Comparison of ENCODE assay signal across 1 cellular context in the genomic region with DNA sequence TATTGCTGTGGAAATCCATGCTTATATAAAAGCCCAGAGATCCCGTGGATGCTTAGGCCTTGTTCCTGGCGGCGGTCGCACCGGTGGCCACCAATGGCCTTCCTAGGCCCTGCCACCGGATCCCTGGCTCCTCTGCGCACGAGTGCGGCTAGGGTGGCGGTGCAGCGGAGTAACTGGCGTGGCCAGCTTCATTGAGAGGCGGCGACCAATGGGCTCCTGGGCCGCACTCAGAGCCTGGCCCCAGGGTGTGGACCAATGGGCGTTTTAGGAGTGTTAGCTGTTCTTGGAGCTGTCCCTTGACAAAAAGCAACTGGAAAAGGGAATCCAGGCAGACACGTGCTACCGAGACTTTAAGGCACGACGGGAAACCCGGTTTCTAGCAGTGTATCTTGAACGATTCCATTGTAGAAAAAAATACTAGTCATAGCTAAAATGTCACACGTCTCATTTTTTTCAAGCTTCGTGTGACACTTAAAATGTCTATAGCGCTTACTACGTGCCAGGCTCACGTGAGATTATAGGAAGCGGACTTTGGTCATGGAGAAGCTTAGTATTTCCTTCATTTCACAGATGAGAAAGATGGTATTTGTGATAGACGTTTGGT.
A peak's percentile ranks its signal among the peaks of the same experiment; 100 is the strongest.
TF ChIP-seq lines count a peak whose summit lies in the region.

No MANE protein-coding gene starts in this region.

TF ChIP-seq in K562, 482 proteins besides CTCF, POLR2A, EP300 and RAD21 (continued from another document and continues in another):
- TF ChIP-seq, protein P1, sequence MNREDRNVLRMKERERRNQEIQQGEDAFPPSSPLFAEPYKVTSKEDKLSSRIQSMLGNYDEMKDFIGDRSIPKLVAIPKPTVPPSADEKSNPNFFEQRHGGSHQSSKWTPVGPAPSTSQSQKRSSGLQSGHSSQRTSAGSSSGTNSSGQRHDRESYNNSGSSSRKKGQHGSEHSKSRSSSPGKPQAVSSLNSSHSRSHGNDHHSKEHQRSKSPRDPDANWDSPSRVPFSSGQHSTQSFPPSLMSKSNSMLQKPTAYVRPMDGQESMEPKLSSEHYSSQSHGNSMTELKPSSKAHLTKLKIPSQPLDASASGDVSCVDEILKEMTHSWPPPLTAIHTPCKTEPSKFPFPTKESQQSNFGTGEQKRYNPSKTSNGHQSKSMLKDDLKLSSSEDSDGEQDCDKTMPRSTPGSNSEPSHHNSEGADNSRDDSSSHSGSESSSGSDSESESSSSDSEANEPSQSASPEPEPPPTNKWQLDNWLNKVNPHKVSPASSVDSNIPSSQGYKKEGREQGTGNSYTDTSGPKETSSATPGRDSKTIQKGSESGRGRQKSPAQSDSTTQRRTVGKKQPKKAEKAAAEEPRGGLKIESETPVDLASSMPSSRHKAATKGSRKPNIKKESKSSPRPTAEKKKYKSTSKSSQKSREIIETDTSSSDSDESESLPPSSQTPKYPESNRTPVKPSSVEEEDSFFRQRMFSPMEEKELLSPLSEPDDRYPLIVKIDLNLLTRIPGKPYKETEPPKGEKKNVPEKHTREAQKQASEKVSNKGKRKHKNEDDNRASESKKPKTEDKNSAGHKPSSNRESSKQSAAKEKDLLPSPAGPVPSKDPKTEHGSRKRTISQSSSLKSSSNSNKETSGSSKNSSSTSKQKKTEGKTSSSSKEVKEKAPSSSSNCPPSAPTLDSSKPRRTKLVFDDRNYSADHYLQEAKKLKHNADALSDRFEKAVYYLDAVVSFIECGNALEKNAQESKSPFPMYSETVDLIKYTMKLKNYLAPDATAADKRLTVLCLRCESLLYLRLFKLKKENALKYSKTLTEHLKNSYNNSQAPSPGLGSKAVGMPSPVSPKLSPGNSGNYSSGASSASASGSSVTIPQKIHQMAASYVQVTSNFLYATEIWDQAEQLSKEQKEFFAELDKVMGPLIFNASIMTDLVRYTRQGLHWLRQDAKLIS (CRISPR knock-in tag; IDR thresholded peaks at IDR 0.05): peak; percentile 60; the same call in 1 of the 2 replicates
- TF ChIP-seq, protein P2, sequence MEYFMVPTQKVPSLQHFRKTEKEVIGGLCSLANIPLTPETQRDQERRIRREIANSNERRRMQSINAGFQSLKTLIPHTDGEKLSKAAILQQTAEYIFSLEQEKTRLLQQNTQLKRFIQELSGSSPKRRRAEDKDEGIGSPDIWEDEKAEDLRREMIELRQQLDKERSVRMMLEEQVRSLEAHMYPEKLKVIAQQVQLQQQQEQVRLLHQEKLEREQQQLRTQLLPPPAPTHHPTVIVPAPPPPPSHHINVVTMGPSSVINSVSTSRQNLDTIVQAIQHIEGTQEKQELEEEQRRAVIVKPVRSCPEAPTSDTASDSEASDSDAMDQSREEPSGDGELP (CRISPR knock-in tag; IDR thresholded peaks at IDR 0.05; ENCODE audit: borderline replicate concordance): peak; percentile 71
- TF ChIP-seq, protein P3, sequence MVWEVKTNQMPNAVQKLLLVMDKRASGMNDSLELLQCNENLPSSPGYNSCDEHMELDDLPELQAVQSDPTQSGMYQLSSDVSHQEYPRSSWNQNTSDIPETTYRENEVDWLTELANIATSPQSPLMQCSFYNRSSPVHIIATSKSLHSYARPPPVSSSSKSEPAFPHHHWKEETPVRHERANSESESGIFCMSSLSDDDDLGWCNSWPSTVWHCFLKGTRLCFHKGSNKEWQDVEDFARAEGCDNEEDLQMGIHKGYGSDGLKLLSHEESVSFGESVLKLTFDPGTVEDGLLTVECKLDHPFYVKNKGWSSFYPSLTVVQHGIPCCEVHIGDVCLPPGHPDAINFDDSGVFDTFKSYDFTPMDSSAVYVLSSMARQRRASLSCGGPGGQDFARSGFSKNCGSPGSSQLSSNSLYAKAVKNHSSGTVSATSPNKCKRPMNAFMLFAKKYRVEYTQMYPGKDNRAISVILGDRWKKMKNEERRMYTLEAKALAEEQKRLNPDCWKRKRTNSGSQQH (CRISPR knock-in tag; IDR thresholded peaks at IDR 0.05): peak; percentile 81; the same call in 1 of the 2 replicates
- peak; percentile 11; the same call in 1 of the 2 replicates for TF ChIP-seq RB1 (IDR thresholded peaks at IDR 0.05; ENCODE audit: low read depth)
- TF ChIP-seq RBM39 (optimal IDR thresholded peaks at IDR 0.05; ENCODE audit: low read depth, low read length): peak; percentile 83
- TF ChIP-seq SP1 (CRISPR knock-in tag; IDR thresholded peaks at IDR 0.05): no peak
- TF ChIP-seq ZKSCAN8 (CRISPR knock-in tag; IDR thresholded peaks at IDR 0.05): no peak
- TF ChIP-seq ZNF76 (CRISPR knock-in tag; IDR thresholded peaks at IDR 0.05; ENCODE audit: borderline replicate concordance): no peak
- TF ChIP-seq CBX8 (IDR thresholded peaks at IDR 0.05; ENCODE audit: borderline replicate concordance, extremely low read depth, low read depth, low read length, poor library complexity, severe bottlenecking): no peak
- TF ChIP-seq, protein P4, sequence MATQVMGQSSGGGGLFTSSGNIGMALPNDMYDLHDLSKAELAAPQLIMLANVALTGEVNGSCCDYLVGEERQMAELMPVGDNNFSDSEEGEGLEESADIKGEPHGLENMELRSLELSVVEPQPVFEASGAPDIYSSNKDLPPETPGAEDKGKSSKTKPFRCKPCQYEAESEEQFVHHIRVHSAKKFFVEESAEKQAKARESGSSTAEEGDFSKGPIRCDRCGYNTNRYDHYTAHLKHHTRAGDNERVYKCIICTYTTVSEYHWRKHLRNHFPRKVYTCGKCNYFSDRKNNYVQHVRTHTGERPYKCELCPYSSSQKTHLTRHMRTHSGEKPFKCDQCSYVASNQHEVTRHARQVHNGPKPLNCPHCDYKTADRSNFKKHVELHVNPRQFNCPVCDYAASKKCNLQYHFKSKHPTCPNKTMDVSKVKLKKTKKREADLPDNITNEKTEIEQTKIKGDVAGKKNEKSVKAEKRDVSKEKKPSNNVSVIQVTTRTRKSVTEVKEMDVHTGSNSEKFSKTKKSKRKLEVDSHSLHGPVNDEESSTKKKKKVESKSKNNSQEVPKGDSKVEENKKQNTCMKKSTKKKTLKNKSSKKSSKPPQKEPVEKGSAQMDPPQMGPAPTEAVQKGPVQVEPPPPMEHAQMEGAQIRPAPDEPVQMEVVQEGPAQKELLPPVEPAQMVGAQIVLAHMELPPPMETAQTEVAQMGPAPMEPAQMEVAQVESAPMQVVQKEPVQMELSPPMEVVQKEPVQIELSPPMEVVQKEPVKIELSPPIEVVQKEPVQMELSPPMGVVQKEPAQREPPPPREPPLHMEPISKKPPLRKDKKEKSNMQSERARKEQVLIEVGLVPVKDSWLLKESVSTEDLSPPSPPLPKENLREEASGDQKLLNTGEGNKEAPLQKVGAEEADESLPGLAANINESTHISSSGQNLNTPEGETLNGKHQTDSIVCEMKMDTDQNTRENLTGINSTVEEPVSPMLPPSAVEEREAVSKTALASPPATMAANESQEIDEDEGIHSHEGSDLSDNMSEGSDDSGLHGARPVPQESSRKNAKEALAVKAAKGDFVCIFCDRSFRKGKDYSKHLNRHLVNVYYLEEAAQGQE (CRISPR knock-in tag; IDR thresholded peaks at IDR 0.05; ENCODE audit: low read depth): 0 out of 2 replicates have a peak, but pooled peaks have one; percentile 22
- TF ChIP-seq ZNF75A (CRISPR knock-in tag; IDR thresholded peaks at IDR 0.05): no peak
- peak; percentile 83; the same call in 1 of the 2 replicates for TF ChIP-seq HDAC2 (IDR thresholded peaks at IDR 0.05)
- TF ChIP-seq, protein P5, sequence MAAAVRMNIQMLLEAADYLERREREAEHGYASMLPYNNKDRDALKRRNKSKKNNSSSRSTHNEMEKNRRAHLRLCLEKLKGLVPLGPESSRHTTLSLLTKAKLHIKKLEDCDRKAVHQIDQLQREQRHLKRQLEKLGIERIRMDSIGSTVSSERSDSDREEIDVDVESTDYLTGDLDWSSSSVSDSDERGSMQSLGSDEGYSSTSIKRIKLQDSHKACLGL (CRISPR knock-in tag; IDR thresholded peaks at IDR 0.05; ENCODE audit: borderline replicate concordance, poor library complexity, severe bottlenecking): no peak
- peak; percentile 82 for TF ChIP-seq BHLHE40 (IDR thresholded peaks at IDR 0.05; ENCODE audit: low read length)
- 0 out of 4 replicates have a peak, but pooled peaks of 1 of the 2 experiments have one; percentile 41 for TF ChIP-seq TBL1XR1 (IDR thresholded peaks at IDR 0.05; ENCODE audit: low read length in 2 of 2)
- 0 out of 2 replicates have a peak, but pooled peaks have one; percentile 21 for TF ChIP-seq PML (IDR thresholded peaks at IDR 0.05; ENCODE audit: low read length)
- TF ChIP-seq NEUROD1 (IDR thresholded peaks at IDR 0.05; ENCODE audit: borderline replicate concordance, low read depth, low read length, partially characterized antibody): no peak
- peak; percentile 23 for TF ChIP-seq HMGN3 (IDR thresholded peaks at IDR 0.05; ENCODE audit: borderline replicate concordance, extremely low read depth, insufficient read length, low read depth, low read length)
- TF ChIP-seq ZNF165 (CRISPR knock-in tag; IDR thresholded peaks at IDR 0.05; ENCODE audit: borderline replicate concordance): no peak
- TF ChIP-seq CSDE1 (IDR thresholded peaks at IDR 0.05): 0 out of 4 replicates have a peak, but pooled peaks of 1 of the 2 experiments have one; percentile 13
- TF ChIP-seq XRCC4 (IDR thresholded peaks at IDR 0.05; ENCODE audit: extremely low read depth, insufficient read depth, insufficient read length): no peak
- no peak for TF ChIP-seq ESRRB (CRISPR knock-in tag; IDR thresholded peaks at IDR 0.05; ENCODE audit: borderline replicate concordance)
- TF ChIP-seq, protein P6, sequence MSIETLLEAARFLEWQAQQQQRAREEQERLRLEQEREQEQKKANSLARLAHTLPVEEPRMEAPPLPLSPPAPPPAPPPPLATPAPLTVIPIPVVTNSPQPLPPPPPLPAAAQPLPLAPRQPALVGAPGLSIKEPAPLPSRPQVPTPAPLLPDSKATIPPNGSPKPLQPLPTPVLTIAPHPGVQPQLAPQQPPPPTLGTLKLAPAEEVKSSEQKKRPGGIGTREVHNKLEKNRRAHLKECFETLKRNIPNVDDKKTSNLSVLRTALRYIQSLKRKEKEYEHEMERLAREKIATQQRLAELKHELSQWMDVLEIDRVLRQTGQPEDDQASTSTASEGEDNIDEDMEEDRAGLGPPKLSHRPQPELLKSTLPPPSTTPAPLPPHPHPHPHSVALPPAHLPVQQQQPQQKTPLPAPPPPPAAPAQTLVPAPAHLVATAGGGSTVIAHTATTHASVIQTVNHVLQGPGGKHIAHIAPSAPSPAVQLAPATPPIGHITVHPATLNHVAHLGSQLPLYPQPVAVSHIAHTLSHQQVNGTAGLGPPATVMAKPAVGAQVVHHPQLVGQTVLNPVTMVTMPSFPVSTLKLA (conservative IDR thresholded peaks at IDR 0.05): peak; percentile 92 to 96
- TF ChIP-seq PPARD (CRISPR knock-in tag; IDR thresholded peaks at IDR 0.05): no peak
- TF ChIP-seq HCFC1 (IDR thresholded peaks at IDR 0.05; ENCODE audit: low read depth, low read length): peak; percentile 43; the same call in 1 of the 2 replicates
- peak; percentile 90 for TF ChIP-seq L3MBTL2 (IDR thresholded peaks at IDR 0.05)
- TF ChIP-seq GTF2F1 (IDR thresholded peaks at IDR 0.05; ENCODE audit: low read depth, low read length): peak; percentile 74; the same call in 1 of the 2 replicates
- TF ChIP-seq, protein P7, sequence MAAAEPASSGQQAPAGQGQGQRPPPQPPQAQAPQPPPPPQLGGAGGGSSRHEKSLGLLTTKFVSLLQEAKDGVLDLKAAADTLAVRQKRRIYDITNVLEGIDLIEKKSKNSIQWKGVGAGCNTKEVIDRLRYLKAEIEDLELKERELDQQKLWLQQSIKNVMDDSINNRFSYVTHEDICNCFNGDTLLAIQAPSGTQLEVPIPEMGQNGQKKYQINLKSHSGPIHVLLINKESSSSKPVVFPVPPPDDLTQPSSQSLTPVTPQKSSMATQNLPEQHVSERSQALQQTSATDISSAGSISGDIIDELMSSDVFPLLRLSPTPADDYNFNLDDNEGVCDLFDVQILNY (CRISPR knock-in tag; IDR thresholded peaks at IDR 0.05): no peak; the same call in 1 of the 2 replicates
- TF ChIP-seq, protein P8, sequence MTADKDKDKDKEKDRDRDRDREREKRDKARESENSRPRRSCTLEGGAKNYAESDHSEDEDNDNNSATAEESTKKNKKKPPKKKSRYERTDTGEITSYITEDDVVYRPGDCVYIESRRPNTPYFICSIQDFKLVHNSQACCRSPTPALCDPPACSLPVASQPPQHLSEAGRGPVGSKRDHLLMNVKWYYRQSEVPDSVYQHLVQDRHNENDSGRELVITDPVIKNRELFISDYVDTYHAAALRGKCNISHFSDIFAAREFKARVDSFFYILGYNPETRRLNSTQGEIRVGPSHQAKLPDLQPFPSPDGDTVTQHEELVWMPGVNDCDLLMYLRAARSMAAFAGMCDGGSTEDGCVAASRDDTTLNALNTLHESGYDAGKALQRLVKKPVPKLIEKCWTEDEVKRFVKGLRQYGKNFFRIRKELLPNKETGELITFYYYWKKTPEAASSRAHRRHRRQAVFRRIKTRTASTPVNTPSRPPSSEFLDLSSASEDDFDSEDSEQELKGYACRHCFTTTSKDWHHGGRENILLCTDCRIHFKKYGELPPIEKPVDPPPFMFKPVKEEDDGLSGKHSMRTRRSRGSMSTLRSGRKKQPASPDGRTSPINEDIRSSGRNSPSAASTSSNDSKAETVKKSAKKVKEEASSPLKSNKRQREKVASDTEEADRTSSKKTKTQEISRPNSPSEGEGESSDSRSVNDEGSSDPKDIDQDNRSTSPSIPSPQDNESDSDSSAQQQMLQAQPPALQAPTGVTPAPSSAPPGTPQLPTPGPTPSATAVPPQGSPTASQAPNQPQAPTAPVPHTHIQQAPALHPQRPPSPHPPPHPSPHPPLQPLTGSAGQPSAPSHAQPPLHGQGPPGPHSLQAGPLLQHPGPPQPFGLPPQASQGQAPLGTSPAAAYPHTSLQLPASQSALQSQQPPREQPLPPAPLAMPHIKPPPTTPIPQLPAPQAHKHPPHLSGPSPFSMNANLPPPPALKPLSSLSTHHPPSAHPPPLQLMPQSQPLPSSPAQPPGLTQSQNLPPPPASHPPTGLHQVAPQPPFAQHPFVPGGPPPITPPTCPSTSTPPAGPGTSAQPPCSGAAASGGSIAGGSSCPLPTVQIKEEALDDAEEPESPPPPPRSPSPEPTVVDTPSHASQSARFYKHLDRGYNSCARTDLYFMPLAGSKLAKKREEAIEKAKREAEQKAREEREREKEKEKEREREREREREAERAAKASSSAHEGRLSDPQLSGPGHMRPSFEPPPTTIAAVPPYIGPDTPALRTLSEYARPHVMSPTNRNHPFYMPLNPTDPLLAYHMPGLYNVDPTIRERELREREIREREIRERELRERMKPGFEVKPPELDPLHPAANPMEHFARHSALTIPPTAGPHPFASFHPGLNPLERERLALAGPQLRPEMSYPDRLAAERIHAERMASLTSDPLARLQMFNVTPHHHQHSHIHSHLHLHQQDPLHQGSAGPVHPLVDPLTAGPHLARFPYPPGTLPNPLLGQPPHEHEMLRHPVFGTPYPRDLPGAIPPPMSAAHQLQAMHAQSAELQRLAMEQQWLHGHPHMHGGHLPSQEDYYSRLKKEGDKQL (CRISPR knock-in tag; IDR thresholded peaks at IDR 0.05; ENCODE audit: borderline replicate concordance): peak; percentile 35; the same call in 1 of the 2 replicates
- peak; percentile 74 for TF ChIP-seq POLR2AphosphoS5 (IDR thresholded peaks at IDR 0.05; ENCODE audit: control insufficient read depth, insufficient read depth, low read depth, low read length)
- no peak for TF ChIP-seq KLF10 (CRISPR knock-in tag; IDR thresholded peaks at IDR 0.05)
- peak; percentile 61 for TF ChIP-seq EP400 (IDR thresholded peaks at IDR 0.05)
- TF ChIP-seq, protein P9, sequence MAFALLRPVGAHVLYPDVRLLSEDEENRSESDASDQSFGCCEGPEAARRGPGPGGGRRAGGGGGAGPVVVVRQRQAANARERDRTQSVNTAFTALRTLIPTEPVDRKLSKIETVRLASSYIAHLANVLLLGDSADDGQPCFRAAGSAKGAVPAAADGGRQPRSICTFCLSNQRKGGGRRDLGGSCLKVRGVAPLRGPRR (CRISPR knock-in tag; IDR thresholded peaks at IDR 0.05): 0 out of 2 replicates have a peak, but pooled peaks have one; percentile 26
